Comparison of ENCODE assay signal across 17 cellular contexts in genomic region chr9:132883349-132884294, GRCh38. TPM values are rescaled to one million over a fixed set of nuclear protein-coding genes. Genes with fewer than 3 reads are reported as not detected.
DNase-seq lines count a peak whose midpoint lies in the region; ATAC-seq and TF ChIP-seq lines count a peak whose summit lies in the region.
"Had no signal": no experiment of that assay in that cellular context is flagged by ENCODE, and none has a peak within 500 bp of the region (broad histone marks: within the 10 kb centered on the region; RNA-seq: fewer than 3 reads in every experiment).

No MANE protein-coding gene starts in this region.

- ATAC-seq in stimulated activated memory B cell treated with anti-CD40 and anti-IgM and Interleukin-4, amounts not matched to agents 10 μg/mL and 1 μg/mL and 100 μg/mL, for 72 hours = no peak
- ATAC-seq: CD8-positive, alpha-beta T cell had no signal

- H3K36me3 ChIP-seq in BLaER1 (no peaks in the 10 kb centered on the region), Loucy (ENCODE audit: insufficient read depth, low read length) (no peaks in the 10 kb centered on the region), neural progenitor cell (no peaks in the 10 kb centered on the region)

- no peaks in the 10 kb centered on the region for H3K9me2 ChIP-seq in Loucy (replicated peaks; ENCODE audit: low read depth, low read length)

- H4K20me1 ChIP-seq in BLaER1 (no peaks in the 10 kb centered on the region), Loucy (ENCODE audit: insufficient read depth, low read length, poor library complexity, severe bottlenecking) (no peaks in the 10 kb centered on the region), neural progenitor cell (ENCODE audit: low read depth) (no peaks in the 10 kb centered on the region)

- H3K9me3 ChIP-seq in BLaER1 = no peaks in the 10 kb centered on the region
- H3K9me3 ChIP-seq in Loucy (ENCODE audit: insufficient read depth, low read depth, low read length) = no peaks in the 10 kb centered on the region
- no peaks in the 10 kb centered on the region for H3K9me3 ChIP-seq in neural progenitor cell (ENCODE audit: low read depth)

- no peaks in the 10 kb centered on the region for H3K9me3 Mint-ChIP-seq in neural progenitor cell
- no peaks in the 10 kb centered on the region for H3K9me3 Mint-ChIP-seq in stimulated activated memory B cell treated with anti-CD40 and anti-IgM and Interleukin-4, amounts not matched to agents 10 μg/mL and 1 μg/mL and 100 μg/mL, for 72 hours
- H3K9me3 Mint-ChIP-seq: CD8-positive, alpha-beta T cell; H9 had no signal

- H3K4me2 ChIP-seq in BLaER1 (no peak overlapping the region), Loucy (ENCODE audit: low read depth, low read length, poor library complexity, severe bottlenecking) (no peak overlapping the region), neural progenitor cell (no peak overlapping the region)

- DNase-seq in neural progenitor cell (ENCODE audit: low spot score) (no peak), AG20443 (ENCODE audit: low spot score) (no peak), kidney tubule cell (ENCODE audit: low spot score) (no peak), NCI-H524 treated with DMSO at 0.1 percent for 48 hours (lab: John Stamatoyannopoulos, UW) (no peak)
- no peak for DNase-seq in stimulated activated naive CD4-positive, alpha-beta T cell (lab: John Stamatoyannopoulos, UW)
- DNase-seq: 8988T; CD8-positive, alpha-beta T cell; COR-L47; DMS153; DMS79 treated with DMSO at 0.1 percent for 48 hours; EL; GOT3; H9 had no signal

- H3K27ac ChIP-seq in BLaER1 (0 out of 2 replicates have a peak overlapping the region, but pooled peaks have one; percentile 53), neural progenitor cell (no peak overlapping the region)

- H3K27me3 ChIP-seq in BLaER1 (no peaks in the 10 kb centered on the region), Loucy (ENCODE audit: insufficient read depth, low read length, poor library complexity, severe bottlenecking) (no peaks in the 10 kb centered on the region), neural progenitor cell (peaks cover 11% of the 10 kb centered on the region)

- peaks cover 4% of the 10 kb centered on the region for H3K27me3 Mint-ChIP-seq in neural progenitor cell (ENCODE audit: insufficient read depth, low read depth)
- H3K27me3 Mint-ChIP-seq in stimulated activated memory B cell treated with anti-CD40 and anti-IgM and Interleukin-4, amounts not matched to agents 10 μg/mL and 1 μg/mL and 100 μg/mL, for 72 hours = no peaks in the 10 kb centered on the region

- peaks cover 15% of the 10 kb centered on the region for H3K4me1 Mint-ChIP-seq in neural progenitor cell
- H3K4me1 Mint-ChIP-seq in stimulated activated memory B cell treated with anti-CD40 and anti-IgM and Interleukin-4, amounts not matched to agents 10 μg/mL and 1 μg/mL and 100 μg/mL, for 72 hours = peaks cover 45% of the 10 kb centered on the region

- H2AFZ ChIP-seq in Loucy (ENCODE audit: low read length) (no peak overlapping the region), neural progenitor cell (replicated peaks) (no peak overlapping the region)

- peaks cover 8% of the 10 kb centered on the region for H3K79me2 ChIP-seq in Loucy (ENCODE audit: insufficient read depth, low read length)
- no peaks in the 10 kb centered on the region for H3K79me2 ChIP-seq in neural progenitor cell (ENCODE audit: low read depth)

- peaks cover 2% of the 10 kb centered on the region for H3K36me3 Mint-ChIP-seq in neural progenitor cell
- H3K36me3 Mint-ChIP-seq in stimulated activated memory B cell treated with anti-CD40 and anti-IgM and Interleukin-4, amounts not matched to agents 10 μg/mL and 1 μg/mL and 100 μg/mL, for 72 hours = no peaks in the 10 kb centered on the region
- H3K36me3 Mint-ChIP-seq: CD14-positive monocyte; CD8-positive, alpha-beta T cell had no signal

- H3K4me1 ChIP-seq in BLaER1 (peaks cover 88% of the 10 kb centered on the region), Loucy (ENCODE audit: insufficient read depth, low read length, poor library complexity, severe bottlenecking) (peaks cover 90% of the 10 kb centered on the region), neural progenitor cell (no peaks in the 10 kb centered on the region)

- peak overlapping the region; percentile 18 for H3K4me3 Mint-ChIP-seq in neural progenitor cell
- H3K4me3 Mint-ChIP-seq in stimulated activated memory B cell treated with anti-CD40 and anti-IgM and Interleukin-4, amounts not matched to agents 10 μg/mL and 1 μg/mL and 100 μg/mL, for 72 hours = no peak overlapping the region
- H3K4me3 Mint-ChIP-seq: CD14-positive monocyte; CD8-positive, alpha-beta T cell; H9 had no signal

- H3K4me3 ChIP-seq in BLaER1 (no peak overlapping the region), Loucy (ENCODE audit: low read length, poor library complexity, severe bottlenecking) (no peak overlapping the region), neural progenitor cell (no peak overlapping the region)

- H3F3A ChIP-seq in Loucy (ENCODE audit: low read depth) (peaks cover 13% of the 10 kb centered on the region), neural progenitor cell (ENCODE audit: low read depth) (peaks cover 19% of the 10 kb centered on the region)

- TF ChIP-seq CTCF in Loucy (conservative IDR thresholded peaks at IDR 0.05; ENCODE audit: low read length) (no peak), neural progenitor cell (IDR thresholded peaks at IDR 0.05) (no peak)

- H3K27ac Mint-ChIP-seq in neural progenitor cell = no peak overlapping the region
- peak overlapping the region; percentile 58 for H3K27ac Mint-ChIP-seq in stimulated activated memory B cell treated with anti-CD40 and anti-IgM and Interleukin-4, amounts not matched to agents 10 μg/mL and 1 μg/mL and 100 μg/mL, for 72 hours
- H3K27ac Mint-ChIP-seq: CD8-positive, alpha-beta T cell; H9 had no signal

- H3K9ac ChIP-seq in BLaER1 (no peak overlapping the region), Loucy (ENCODE audit: low read depth, low read length, poor library complexity, severe bottlenecking) (peak overlapping the region; percentile 66), neural progenitor cell (no peak overlapping the region)

RNA-seq across cellular contexts. Expression of gene SPACA9, which starts 4.9 kb away (rescaled TPM):
- 1.9 and 2.4 TPM in 2 replicates for total RNA-seq in neural progenitor cell (ENCODE audit: low replicate concordance)

RNA-seq across cellular contexts. Expression of gene AK8, which starts 5.5 kb away (rescaled TPM):
- total RNA-seq in neural progenitor cell (ENCODE audit: low replicate concordance) = 0.43 and 0.71 TPM in 2 replicates
- total RNA-seq: CD8-positive, alpha-beta T cell had no signal
